8 cellular contexts compared by ENCODE assay signal in genomic region chr11:69638941-69639681, GRCh38. TPM values are rescaled to one million over a fixed set of nuclear protein-coding genes. Genes with fewer than 3 reads are reported as not detected.
DNase-seq lines count a peak whose midpoint lies in the region; ATAC-seq and TF ChIP-seq lines count a peak whose summit lies in the region.

No MANE protein-coding gene starts in this region.

- H3K9me2 ChIP-seq in OCI-LY7 (ENCODE audit: insufficient read depth, low read length) = no peaks in the 10 kb centered on the region

- H3K4me1 ChIP-seq in OCI-LY7 (ENCODE audit: insufficient read depth, low read length, poor library complexity, severe bottlenecking) (no peaks in the 10 kb centered on the region), sigmoid colon (peaks cover 0 to 84% (median 79%) of the 10 kb centered on the region in 4 donors)

- H3K27me3 ChIP-seq in sigmoid colon = peaks cover 46 to 95% (median 76%) of the 10 kb centered on the region in 3 donors

- no peaks in the 10 kb centered on the region for H3K27me3 Mint-ChIP-seq in Calu3 (ENCODE audit: unreplicated experiment)

- peak overlapping the region; percentile 88 for H3K4me3 Mint-ChIP-seq in Calu3 (ENCODE audit: low read depth, unreplicated experiment)

- H3K36me3 ChIP-seq in OCI-LY7 (ENCODE audit: insufficient read depth, low read length) = no peaks in the 10 kb centered on the region
- no peaks in the 10 kb centered on the region for H3K36me3 ChIP-seq in sigmoid colon

- H3K4me2 ChIP-seq in OCI-LY7 (ENCODE audit: low read length) = no peak overlapping the region

- no peak overlapping the region for H2AFZ ChIP-seq in OCI-LY7 (ENCODE audit: low read length)

- CTCF ChIA-PET in Calu3 (lab: Charles Lee) (interaction anchor here (0.6 to 1.1 kb wide), 7 partner anchors 34 to 573 kb away, joined by 3 to 12 read pairs (median 7); no protein-coding TSS in a partner anchor), OCI-LY7 (lab: Charles Lee; ENCODE audit: unreplicated experiment) (interaction anchor here (0.6 kb wide), 1 partner anchor 159 kb away, joined by 3 read pairs; no protein-coding TSS in a partner anchor)

- WGBS in sigmoid colon, 2 donors = 1% methylated on average over 64 of the region's 64 CpGs

- no peak for ATAC-seq in GM18517 (IDR thresholded peaks at IDR 0.05; ENCODE audit: unreplicated experiment)

- H3K9me3 ChIP-seq in OCI-LY7 (ENCODE audit: low read length) = no peaks in the 10 kb centered on the region
- no peaks in the 10 kb centered on the region for H3K9me3 ChIP-seq in sigmoid colon

- TF ChIP-seq POLR2A in sigmoid colon (IDR thresholded peaks at IDR 0.05) = no peak

- intact Hi-C loops in Calu3 (cut with micrococcal nuclease; ENCODE audit: unreplicated experiment) = no loop called here
- intact Hi-C loops in OCI-LY7 (cut with micrococcal nuclease; ENCODE audit: unreplicated experiment) = no loop called here
- intact Hi-C loops in sigmoid colon (cut with DNase I) = loop anchor here (5.0 kb wide), 1 partner anchor 197 kb away; no protein-coding TSS in a partner anchor

- no peak for TF ChIP-seq EP300 in sigmoid colon (IDR thresholded peaks at IDR 0.05)

- peak; percentile 95 for DNase-seq in Calu3
- DNase-seq in HPDE6-E6E7 (ENCODE audit: extremely low spot score) = peak; percentile 88
- peak; percentile 15 for DNase-seq in OCI-LY7 (ENCODE audit: low spot score)
- peak; percentile 97 to 98 for DNase-seq in cardiac fibroblast (ENCODE audit: low read depth in 2 of 2)
- peak; percentile 84 for DNase-seq in iPS-NIHi11 (ENCODE audit: low spot score)
- peak; percentile 91 for DNase-seq in sigmoid colon
- DNase-seq in NCI-H187 (lab: John Stamatoyannopoulos, UW) = no peak

- BruUV-seq in Calu3 (replicated peaks; lab: Mats Ljungman, UMichigan) (no TSS peak), OCI-LY7 (replicated peaks; lab: Mats Ljungman, UMichigan) (no TSS peak)

- H3K36me3 Mint-ChIP-seq in Calu3 (ENCODE audit: insufficient read depth, unreplicated experiment) = peaks cover 66% of the 10 kb centered on the region

- no peaks in the 10 kb centered on the region for H3K79me2 ChIP-seq in OCI-LY7 (ENCODE audit: insufficient read depth, low read depth, low read length)

- peak overlapping the region; percentile 96 for H3K27ac Mint-ChIP-seq in Calu3 (ENCODE audit: unreplicated experiment)

- peaks cover 5% of the 10 kb centered on the region for H3K4me1 Mint-ChIP-seq in Calu3 (ENCODE audit: low read depth, unreplicated experiment)

- TF ChIP-seq CTCF in Calu3 (IDR thresholded peaks at IDR 0.05; ENCODE audit: unreplicated experiment) = no peak
- no peak for TF ChIP-seq CTCF in OCI-LY7 (conservative IDR thresholded peaks at IDR 0.05; ENCODE audit: low read length)
- no peak for TF ChIP-seq CTCF in cardiac fibroblast (IDR thresholded peaks at IDR 0.05; ENCODE audit: low read depth, low read length)
- no peak for TF ChIP-seq CTCF in sigmoid colon (IDR thresholded peaks at IDR 0.05)

- POLR2A ChIA-PET in OCI-LY7 (lab: Charles Lee) = interaction anchor here (0.6 kb wide), 2 partner anchors 350 to 871 kb away, joined by 3 to 4 read pairs; no protein-coding TSS in a partner anchor

- H3K9me3 Mint-ChIP-seq in Calu3 (ENCODE audit: low read depth, unreplicated experiment) = no peaks in the 10 kb centered on the region

- no peak overlapping the region for H3K4me3 ChIP-seq in OCI-LY7 (ENCODE audit: low read depth, low read length, poor library complexity, severe bottlenecking)
- H3K4me3 ChIP-seq in cardiac fibroblast (replicated peaks in 1 of 2; ENCODE audit: low read depth in 2 of 2, low read length in 2 of 2) = peak overlapping the region; percentile 42 to 98
- H3K4me3 ChIP-seq in sigmoid colon = peak overlapping the region; percentile 6 to 45 (median 38)

- H3K27ac ChIP-seq in OCI-LY7 (ENCODE audit: low read depth, low read length, poor library complexity, severe bottlenecking) (no peak overlapping the region), sigmoid colon (peak overlapping the region; percentile 48 to 72 (median 60))

- no peaks in the 10 kb centered on the region for H4K20me1 ChIP-seq in OCI-LY7 (ENCODE audit: insufficient read depth, low read length)

RNA-seq across cellular contexts. Expression of gene CCND1, which starts 1.8 kb away (rescaled TPM):
- total RNA-seq in Calu3 (2022) (392 and 433 TPM in 2 replicates), OCI-LY7 (2022) (not detected in 2 replicates), sigmoid colon (10 to 100 TPM in 3 of 4 donors, 1 to 10 TPM in 1; 7.7 to 56.8 (median 31.1) TPM)
- 0.44 TPM in 1 of 2 replicates, not detected in the other for total RNA-seq in OCI-LY7 (2014; rRNA removed; shearing (Covaris generic))
- polyA plus RNA-seq in sigmoid colon = 10 to 100 TPM; 12.0 to 18.8 (median 14.8) TPM

RNA-seq across cellular contexts. Expression of gene LTO1, which starts 36.0 kb away (rescaled TPM):
- total RNA-seq in Calu3 (2022) (34.1 and 36.7 TPM in 2 replicates), OCI-LY7 (2022) (34.5 and 35.9 TPM in 2 replicates), sigmoid colon (10 to 100 TPM; 19.3 to 42.9 (median 21.0) TPM)
- total RNA-seq in OCI-LY7 (2014; rRNA removed; shearing (Covaris generic)) = 27.6 and 28.8 TPM in 2 replicates
- 10 to 100 TPM; 12.0 to 25.7 (median 16.2) TPM for polyA plus RNA-seq in sigmoid colon

Comparison
In these comparisons a context has a peak if more than half of its experiments do, and no peak if none do; other contexts are left out.
1. DNase-seq: peak in Calu3 (single experiment), HPDE6-E6E7 (single experiment), OCI-LY7 (single experiment), cardiac fibroblast (2 of 2), iPS-NIHi11 (single experiment) and sigmoid colon (single experiment); none in NCI-H187 (0 of 2).